2 cellular contexts compared by ENCODE assay signal in the genomic region with DNA sequence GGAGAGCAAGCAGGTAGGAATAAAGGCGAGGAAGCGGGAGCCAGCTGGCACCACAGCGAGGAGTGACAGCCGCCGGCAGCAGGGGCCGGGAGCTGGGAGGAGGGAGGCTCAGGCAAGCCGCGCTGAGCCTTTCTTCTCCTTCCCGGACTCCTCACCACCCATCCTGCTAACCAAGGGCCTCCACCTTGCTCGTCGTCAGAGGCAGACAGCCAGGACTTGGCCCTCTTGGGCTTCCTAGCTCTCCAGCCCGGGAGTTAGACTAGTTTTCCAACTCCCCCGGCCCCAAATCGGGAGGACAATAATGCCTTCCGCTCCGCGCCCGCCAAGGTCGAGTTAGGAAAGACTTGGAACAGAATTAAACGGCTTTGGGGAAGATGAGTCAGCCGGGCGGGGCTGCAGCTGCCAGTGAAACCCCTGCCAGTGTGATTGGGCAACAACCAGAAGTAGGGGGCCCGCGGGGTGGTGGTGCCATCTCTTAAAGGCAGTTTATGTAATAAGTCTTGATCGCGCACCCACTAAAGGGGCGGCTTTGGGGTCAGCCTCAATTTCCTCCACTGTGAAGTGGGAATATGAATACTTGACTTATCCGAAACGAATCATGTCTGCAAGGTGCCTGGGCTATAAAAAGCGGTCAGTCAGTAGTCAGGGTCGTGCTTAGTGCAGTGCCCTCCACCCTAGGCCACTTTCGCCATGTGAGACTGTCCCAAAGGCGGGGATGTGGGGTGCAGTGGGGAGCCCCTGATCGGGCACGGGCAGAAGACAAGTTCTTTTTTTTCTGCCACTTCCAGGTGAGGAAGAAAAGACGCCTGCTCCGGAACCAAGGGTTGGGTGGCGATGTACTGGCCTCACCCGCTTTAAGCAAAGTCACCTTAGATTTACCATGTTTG.
A peak's percentile ranks its signal among the peaks of the same experiment; 100 is the strongest.
TF ChIP-seq lines count a peak whose summit lies in the region.

No MANE protein-coding gene starts in this region.

TF ChIP-seq in WTC11, 78 proteins besides CTCF, POLR2A, EP300 and RAD21:
- no peak for TF ChIP-seq SMAD4 (CRISPR knock-in tag; IDR thresholded peaks at IDR 0.05)

TF ChIP-seq in endothelial cell of umbilical vein, 7 proteins besides CTCF, POLR2A, EP300 and RAD21:
- TF ChIP-seq POLR2AphosphoS5 (IDR thresholded peaks at IDR 0.05; ENCODE audit: insufficient read depth, low read depth, low read length) (no peak), EZH2 (IDR thresholded peaks at IDR 0.05; ENCODE audit: borderline replicate concordance, low read depth, low read length, severe bottlenecking) (no peak), FOS (IDR thresholded peaks at IDR 0.05; ENCODE audit: borderline replicate concordance, insufficient read depth, low read length) (peak; percentile 58), GATA2 (IDR thresholded peaks at IDR 0.05; ENCODE audit: insufficient read depth, insufficient read length, low read depth, low read length) (no peak), JUN (IDR thresholded peaks at IDR 0.05; ENCODE audit: borderline replicate concordance, insufficient read depth, insufficient read length, low read depth) (no peak), MYC (IDR thresholded peaks at IDR 0.05; ENCODE audit: low read depth, low read length) (no peak)
- TF ChIP-seq, protein P1, sequence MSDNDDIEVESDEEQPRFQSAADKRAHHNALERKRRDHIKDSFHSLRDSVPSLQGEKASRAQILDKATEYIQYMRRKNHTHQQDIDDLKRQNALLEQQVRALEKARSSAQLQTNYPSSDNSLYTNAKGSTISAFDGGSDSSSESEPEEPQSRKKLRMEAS (IDR thresholded peaks at IDR 0.05; ENCODE audit: insufficient read depth, insufficient read length): no peak
